ENCODE assay signal across 13 cellular contexts in genomic region chr22:36417281-36417686, GRCh38. TPM values are rescaled to one million over a fixed set of nuclear protein-coding genes. Genes with fewer than 3 reads are reported as not detected.
DNase-seq lines count a peak whose midpoint lies in the region; ATAC-seq and TF ChIP-seq lines count a peak whose summit lies in the region.
"Had no signal": no experiment of that assay in that cellular context is flagged by ENCODE, and none has a peak within 500 bp of the region (broad histone marks: within the 10 kb centered on the region; RNA-seq: fewer than 3 reads in every experiment).

No MANE protein-coding gene starts in this region.

- H2AFZ ChIP-seq in GM23338 (peak overlapping the region; percentile 14; the same call in 1 of the 2 replicates), PC-3 (ENCODE audit: low read length) (peak overlapping the region; percentile 85), parathyroid adenoma (no peak overlapping the region)

- H3K9me3 Mint-ChIP-seq in GM23338: no peaks in the 10 kb centered on the region
- H3K9me3 Mint-ChIP-seq in endodermal cell: no peaks in the 10 kb centered on the region
- H3K9me3 Mint-ChIP-seq in CD4-positive, alpha-beta T cell: no peaks in the 10 kb centered on the region

- in situ Hi-C loops in gastrocnemius medialis (cut with MboI; ENCODE audit: low sequenced_read_pairs in 4 of 4): no loop called here

- no peak for ATAC-seq in GM23338
- ATAC-seq in PC-3: peak; percentile 96
- no peak for ATAC-seq in gastrocnemius medialis
- no peak for ATAC-seq in heart left ventricle
- no peak for ATAC-seq in CD4-positive, alpha-beta T cell (ENCODE audit: poor library complexity)
- ATAC-seq in HG02571 (IDR thresholded peaks at IDR 0.05; ENCODE audit: unreplicated experiment): no peak
- ATAC-seq: left ventricle myocardium superior; stimulated activated naive CD8-positive, alpha-beta T cell treated with anti-CD3 and anti-CD28 coated beads, Interleukin-15, Interleukin-2, amounts not matched to agents 100 U/mL and 50 U/mL, for 24 hours had no signal

- H3K9me2 ChIP-seq in GM23338 (ENCODE audit: insufficient read depth): no peaks in the 10 kb centered on the region
- H3K9me2 ChIP-seq in PC-3 (replicated peaks; ENCODE audit: low read length): no peaks in the 10 kb centered on the region

- no peak overlapping the region for H3K27ac ChIP-seq in GM23338 (ENCODE audit: low read depth)
- peak overlapping the region; percentile 71 for H3K27ac ChIP-seq in PC-3 (ENCODE audit: low read length)
- H3K27ac ChIP-seq in endodermal cell (ENCODE audit: low read depth, low read length): no peak overlapping the region
- no peak overlapping the region for H3K27ac ChIP-seq in parathyroid adenoma
- H3K27ac ChIP-seq in gastrocnemius medialis: no peak overlapping the region
- no peak overlapping the region for H3K27ac ChIP-seq in heart left ventricle
- H3K27ac ChIP-seq in CD4-positive, alpha-beta T cell (ENCODE audit: low read depth, low read length): no peak overlapping the region

- no peaks in the 10 kb centered on the region for H3K9me3 ChIP-seq in PC-3 (ENCODE audit: low read length)
- no peaks in the 10 kb centered on the region for H3K9me3 ChIP-seq in endodermal cell (ENCODE audit: control insufficient read depth, low read length)
- no peaks in the 10 kb centered on the region for H3K9me3 ChIP-seq in parathyroid adenoma (ENCODE audit: control insufficient read depth, low read length)
- no peaks in the 10 kb centered on the region for H3K9me3 ChIP-seq in gastrocnemius medialis
- no peaks in the 10 kb centered on the region for H3K9me3 ChIP-seq in heart left ventricle
- no peaks in the 10 kb centered on the region for H3K9me3 ChIP-seq in CD4-positive, alpha-beta T cell (ENCODE audit: control insufficient read depth, low read length)

- no peaks in the 10 kb centered on the region for H4K20me1 ChIP-seq in GM23338 (replicated peaks; ENCODE audit: insufficient read depth)
- no peaks in the 10 kb centered on the region for H4K20me1 ChIP-seq in PC-3 (ENCODE audit: low read length)

- H3K79me2 ChIP-seq in GM23338 (replicated peaks; ENCODE audit: insufficient read depth) (no peaks in the 10 kb centered on the region), PC-3 (ENCODE audit: low read length) (no peaks in the 10 kb centered on the region), parathyroid adenoma (no peaks in the 10 kb centered on the region)

- intact Hi-C loops in PC-3 (cut with micrococcal nuclease): no loop called here
- intact Hi-C loops in gastrocnemius medialis (cut with DNase I; ENCODE audit: low total_unique reads): no loop called here
- intact Hi-C loops in heart left ventricle (cut with DNase I): loop anchor here in 1 of 10 donors (5.0 kb wide), 1 partner anchor 35 kb away; no protein-coding TSS in a partner anchor
- intact Hi-C loops in CD4-positive, alpha-beta T cell (cut with DNase I, micrococcal nuclease): no loop called here

- POLR2A ChIA-PET in PC-3 (lab: Charles Lee; ENCODE audit: unreplicated experiment): interaction anchor here (0.6 kb wide), 1 partner anchor 28 kb away, joined by 3 read pairs; no protein-coding TSS in a partner anchor
- POLR2A ChIA-PET in CD4-positive, alpha-beta T cell (lab: Charles Lee): no interaction called here

- H3K4me2 ChIP-seq in GM23338 (no peak overlapping the region), PC-3 (ENCODE audit: low read length) (peak overlapping the region; percentile 73), parathyroid adenoma (ENCODE audit: low read length) (peak overlapping the region; percentile 9)

- H3K27me3 ChIP-seq in GM23338 (ENCODE audit: insufficient read depth): no peaks in the 10 kb centered on the region
- no peaks in the 10 kb centered on the region for H3K27me3 ChIP-seq in PC-3 (ENCODE audit: low read length)
- H3K27me3 ChIP-seq in endodermal cell (ENCODE audit: control insufficient read depth, insufficient read depth, low read length, poor library complexity, severe bottlenecking): no peaks in the 10 kb centered on the region
- H3K27me3 ChIP-seq in parathyroid adenoma (ENCODE audit: control insufficient read depth, insufficient read depth, low read length): no peaks in the 10 kb centered on the region
- no peaks in the 10 kb centered on the region for H3K27me3 ChIP-seq in gastrocnemius medialis
- H3K27me3 ChIP-seq in heart left ventricle: no peaks in the 10 kb centered on the region
- H3K27me3 ChIP-seq in CD4-positive, alpha-beta T cell (ENCODE audit: control insufficient read depth, insufficient read depth, low read length): no peaks in the 10 kb centered on the region

- H3K4me3 Mint-ChIP-seq in GM23338 (no peak overlapping the region), endodermal cell (no peak overlapping the region)
- no peak overlapping the region for H3K4me3 Mint-ChIP-seq in CD4-positive, alpha-beta T cell

- TF ChIP-seq POLR2A in gastrocnemius medialis (IDR thresholded peaks at IDR 0.05) (no peak), heart left ventricle (IDR thresholded peaks at IDR 0.05) (no peak)

- 0 out of 2 replicates have a peak, but pooled peaks cover 3% of the 10 kb centered on the region for H3K4me1 ChIP-seq in GM23338 (ENCODE audit: insufficient read depth)
- peaks cover 9% of the 10 kb centered on the region for H3K4me1 ChIP-seq in PC-3 (ENCODE audit: insufficient read depth, low read length)
- H3K4me1 ChIP-seq in endodermal cell (ENCODE audit: control insufficient read depth, insufficient read depth, low read length): no peaks in the 10 kb centered on the region
- no peaks in the 10 kb centered on the region for H3K4me1 ChIP-seq in parathyroid adenoma
- peaks cover 0 to 5% of the 10 kb centered on the region in 2 donors for H3K4me1 ChIP-seq in gastrocnemius medialis
- H3K4me1 ChIP-seq in heart left ventricle: peaks cover 0 to 36% (median 18%) of the 10 kb centered on the region in 12 donors

- CTCF ChIA-PET in PC-3 (lab: Charles Lee): no interaction called here
- CTCF ChIA-PET in CD4-positive, alpha-beta T cell (lab: Charles Lee): no interaction called here

- H3K36me3 Mint-ChIP-seq in GM23338 (ENCODE audit: low read depth): no peaks in the 10 kb centered on the region
- no peaks in the 10 kb centered on the region for H3K36me3 Mint-ChIP-seq in endodermal cell (ENCODE audit: low read depth)
- H3K36me3 Mint-ChIP-seq in CD4-positive, alpha-beta T cell (ENCODE audit: low read depth): no peaks in the 10 kb centered on the region

- H3K27ac Mint-ChIP-seq in GM23338 (no peak overlapping the region), endodermal cell (no peak overlapping the region)
- H3K27ac Mint-ChIP-seq in CD4-positive, alpha-beta T cell: no peak overlapping the region

- H3K4me1 Mint-ChIP-seq in GM23338: peaks cover 6% of the 10 kb centered on the region
- H3K4me1 Mint-ChIP-seq in endodermal cell: peaks cover 5% of the 10 kb centered on the region
- H3K4me1 Mint-ChIP-seq in CD4-positive, alpha-beta T cell (ENCODE audit: low read depth): peaks cover 17% of the 10 kb centered on the region

- H3K9ac ChIP-seq in PC-3 (ENCODE audit: low read length): peak overlapping the region; percentile 49
- H3K9ac ChIP-seq in endodermal cell (ENCODE audit: extremely low read depth, low read length, poor library complexity, severe bottlenecking): no peak overlapping the region
- no peak overlapping the region for H3K9ac ChIP-seq in parathyroid adenoma

- DNase-seq in GM23338 (ENCODE audit: low spot score) (peak; percentile 45), PC-3 (peak; percentile 90), endodermal cell (peak; percentile 61), gastrocnemius medialis (no peak), heart left ventricle (no peak)
- no peak for DNase-seq in CD4-positive, alpha-beta T cell
- DNase-seq: DMS79; erythroblast; left ventricle myocardium superior; NCI-H510A treated with DMSO at 0.1 percent for 48 hours; stimulated activated naive CD8-positive, alpha-beta T cell treated with anti-CD3 and anti-CD28 coated beads, Interleukin-15, Interleukin-2, amounts not matched to agents 100 U/mL and 50 U/mL, for 24 hours had no signal

- H3K27me3 Mint-ChIP-seq in GM23338 (ENCODE audit: insufficient read depth, low read depth, poor library complexity) (peaks cover 7% of the 10 kb centered on the region), endodermal cell (ENCODE audit: insufficient read depth) (no peaks in the 10 kb centered on the region)
- H3K27me3 Mint-ChIP-seq in CD4-positive, alpha-beta T cell: no peaks in the 10 kb centered on the region

- TF ChIP-seq CTCF in GM23338 (conservative IDR thresholded peaks at IDR 0.05; ENCODE audit: low read depth in 2 of 2) (no peak), PC-3 (conservative IDR thresholded peaks at IDR 0.05; ENCODE audit: low read depth, low read length) (no peak), endodermal cell (conservative IDR thresholded peaks at IDR 0.05) (no peak), parathyroid adenoma (IDR thresholded peaks at IDR 0.05) (no peak), gastrocnemius medialis (IDR thresholded peaks at IDR 0.05 in 4 of 5, conservative IDR thresholded peaks at IDR 0.05 in 1 of 5) (no peak), heart left ventricle (IDR thresholded peaks at IDR 0.05) (no peak)
- TF ChIP-seq CTCF in CD4-positive, alpha-beta T cell (IDR thresholded peaks at IDR 0.05): no peak

- BruUV-seq in PC-3 (replicated peaks; lab: Mats Ljungman, UMichigan): no TSS peak

- no peak overlapping the region for H3K4me3 ChIP-seq in GM23338
- no peak overlapping the region for H3K4me3 ChIP-seq in PC-3 (ENCODE audit: low read length)
- H3K4me3 ChIP-seq in endodermal cell (ENCODE audit: low read length): no peak overlapping the region
- no peak overlapping the region for H3K4me3 ChIP-seq in parathyroid adenoma (ENCODE audit: low read depth, low read length)
- no peak overlapping the region for H3K4me3 ChIP-seq in gastrocnemius medialis
- H3K4me3 ChIP-seq in heart left ventricle: no peak overlapping the region

- H3K36me3 ChIP-seq in GM23338 (ENCODE audit: insufficient read depth): no peaks in the 10 kb centered on the region
- H3K36me3 ChIP-seq in PC-3 (ENCODE audit: low read depth, low read length): no peaks in the 10 kb centered on the region
- H3K36me3 ChIP-seq in endodermal cell (ENCODE audit: control insufficient read depth, insufficient read depth, low read length): no peaks in the 10 kb centered on the region
- no peaks in the 10 kb centered on the region for H3K36me3 ChIP-seq in parathyroid adenoma (ENCODE audit: control insufficient read depth, insufficient read depth, low read length)
- H3K36me3 ChIP-seq in gastrocnemius medialis: no peaks in the 10 kb centered on the region
- H3K36me3 ChIP-seq in heart left ventricle: no peaks in the 10 kb centered on the region

- WGBS in endodermal cell (ENCODE audit: insufficient coverage in 1 of 2, insufficient read length in 1 of 2), 2 experiments: 93 to 94% methylated on average over 9 of the region's 9 CpGs
- WGBS in heart left ventricle, 4 donors: 75 to 88% (median 83%) methylated on average over 7 to 9 of the region's 9 CpGs

- H3F3A ChIP-seq in GM23338 (replicated peaks; ENCODE audit: low read depth) (no peaks in the 10 kb centered on the region), PC-3 (ENCODE audit: low read length, unreplicated experiment) (no peaks in the 10 kb centered on the region)

RNA-seq across cellular contexts. Expression of gene MYH9, which starts 29.5 kb away (rescaled TPM):
- total RNA-seq in GM23338 (2014; rRNA removed; shearing (Covaris generic)): 204 and 233 TPM in 2 replicates
- polyA plus RNA-seq in GM23338 (2016; fragmentation: Nextera tagmentation; extraction: Ambion mirVana) (55.4 and 58.4 TPM in 2 replicates), heart left ventricle (100 to 1,000 TPM; 109 to 407 TPM)
- total RNA-seq in PC-3 (2014; rRNA removed) (357 and 546 TPM in 2 replicates), endodermal cell (100 to 1,000 TPM; 270 to 288 TPM), gastrocnemius medialis (100 to 1,000 TPM in 3 of 4 donors, 10 to 100 TPM in 1; 38.9 to 115 (median 104) TPM), heart left ventricle (100 to 1,000 TPM; 126 to 482 (median 238) TPM)
- 131 TPM for polyA plus RNA-seq in endodermal cell (2013, experiment 1 of 2)
- polyA plus RNA-seq in endodermal cell (2013, experiment 2 of 2): 136 TPM
- total RNA-seq in CD4-positive, alpha-beta T cell: 100 to 1,000 TPM; 901 to 925 TPM

Comparison
In these comparisons a context has a peak if more than half of its experiments do, and no peak if none do; other contexts are left out.
1. DNase-seq: peak in GM23338 (single experiment), PC-3 (single experiment) and endodermal cell (single experiment); none in gastrocnemius medialis (0 of 2), heart left ventricle (0 of 5) and CD4-positive, alpha-beta T cell (0 of 10).